Comparison of ENCODE assay signal across 8 cellular contexts in genomic region chr20:2207770-2208097, GRCh38.
DNase-seq lines count a peak whose midpoint lies in the region; ATAC-seq and TF ChIP-seq lines count a peak whose summit lies in the region.

No MANE protein-coding gene starts in this region.

- H3K9me3 ChIP-seq in HUES48 (ENCODE audit: control insufficient read depth, insufficient read depth, low read length), result no peaks in the 10 kb centered on the region
- no peaks in the 10 kb centered on the region for H3K9me3 ChIP-seq in neural cell (ENCODE audit: low read length)
- no peaks in the 10 kb centered on the region for H3K9me3 ChIP-seq in BE2C

- no peak for ATAC-seq in HG03457 (IDR thresholded peaks at IDR 0.05; ENCODE audit: unreplicated experiment)

- intact Hi-C loops in CD14-positive monocyte (cut with micrococcal nuclease), result loop anchor here (2.0 to 10.0 kb wide), 4 partner anchors 47 to 245 kb away; no protein-coding TSS in a partner anchor

- H3K9me3 Mint-ChIP-seq in CD14-positive monocyte, result peaks cover 0 to 6% (median 3%) of the 10 kb centered on the region in 7 donors

- peaks cover 41 to 51% (median 41%) of the 10 kb centered on the region in 3 donors for H3K27me3 Mint-ChIP-seq in CD14-positive monocyte (ENCODE audit: low read depth in 3 of 3)

- TF ChIP-seq CTCF in CD14-positive monocyte (IDR thresholded peaks at IDR 0.05) (peak; percentile 59), choroid plexus epithelial cell (conservative IDR thresholded peaks at IDR 0.05; ENCODE audit: low read depth, low read length) (no peak), neural cell (IDR thresholded peaks at IDR 0.05; ENCODE audit: poor library complexity, severe bottlenecking) (peak; percentile 59), BE2C (IDR thresholded peaks at IDR 0.05; ENCODE audit: low read depth, low read length) (no peak)

- H3K4me2 ChIP-seq in neural cell (ENCODE audit: low read length), result no peak overlapping the region

- DNase-seq in CD14-positive monocyte (ENCODE audit: low spot score), result no peak
- DNase-seq in choroid plexus epithelial cell (ENCODE audit: low read depth), result no peak
- no peak for DNase-seq in middle frontal gyrus (ENCODE audit: extremely low spot score, low spot score)
- DNase-seq in BE2C, result no peak
- DNase-seq in effector CD4-positive, alpha-beta T cell, result no peak

- H3K79me2 ChIP-seq in neural cell (replicated peaks; ENCODE audit: insufficient read depth, low read length), result no peaks in the 10 kb centered on the region

- H3K9me2 ChIP-seq in neural cell (ENCODE audit: insufficient read depth, low read length), result no peaks in the 10 kb centered on the region

- peaks cover 49% of the 10 kb centered on the region for H3K4me1 Mint-ChIP-seq in CD14-positive monocyte

- no peak for TF ChIP-seq EP300 in neural cell (conservative IDR thresholded peaks at IDR 0.05; ENCODE audit: poor library complexity, severe bottlenecking)

- TF ChIP-seq RAD21 in neural cell (conservative IDR thresholded peaks at IDR 0.05), result no peak

- H3K4me3 ChIP-seq in HUES48 (ENCODE audit: low read depth, low read length) (peak overlapping the region; percentile 82), choroid plexus epithelial cell (ENCODE audit: low read depth, low read length) (peak overlapping the region; percentile 57), neural cell (ENCODE audit: low read length) (peak overlapping the region; percentile 73), BE2C (ENCODE audit: low read depth, low read length) (no peak overlapping the region; the same call in 1 of the 2 replicates)

- no peaks in the 10 kb centered on the region for H4K20me1 ChIP-seq in neural cell (ENCODE audit: insufficient read depth)

- no peak overlapping the region for H3K27ac ChIP-seq in HUES48 (ENCODE audit: low read depth, low read length)
- H3K27ac ChIP-seq in neural cell (ENCODE audit: low read length), result no peak overlapping the region

- peak overlapping the region in 6 of 7 donors; percentile 14 to 82 (median 66) for H3K27ac Mint-ChIP-seq in CD14-positive monocyte

- no peaks in the 10 kb centered on the region for H3F3A ChIP-seq in neural cell (ENCODE audit: insufficient read depth, low read length, poor library complexity, severe bottlenecking)

- H3K4me3 Mint-ChIP-seq in CD14-positive monocyte, result peak overlapping the region; percentile 74 to 84

- peak overlapping the region; percentile 54; the same call in 1 of the 2 replicates for H3K9ac ChIP-seq in HUES48 (ENCODE audit: low read depth, low read length)
- H3K9ac ChIP-seq in neural cell (ENCODE audit: low read length), result peak overlapping the region; percentile 56

- H2AFZ ChIP-seq in neural cell (ENCODE audit: low read depth, low read length), result peak overlapping the region; percentile 21

- H3K36me3 Mint-ChIP-seq in CD14-positive monocyte, result peaks cover 12 to 15% of the 10 kb centered on the region in 2 donors

- H3K4me1 ChIP-seq in HUES48 (ENCODE audit: control insufficient read depth, insufficient read depth, low read length) (no peaks in the 10 kb centered on the region), BE2C (no peaks in the 10 kb centered on the region)

- H3K27me3 ChIP-seq in HUES48 (ENCODE audit: control insufficient read depth, insufficient read depth, low read length) (peaks cover 28% of the 10 kb centered on the region), neural cell (ENCODE audit: insufficient read depth, low read depth, low read length) (no peaks in the 10 kb centered on the region), BE2C (peaks cover 23% of the 10 kb centered on the region)

- H3K36me3 ChIP-seq in HUES48 (ENCODE audit: control insufficient read depth, insufficient read depth, low read length), result no peaks in the 10 kb centered on the region
- no peaks in the 10 kb centered on the region for H3K36me3 ChIP-seq in neural cell (ENCODE audit: insufficient read depth, low read length)
- H3K36me3 ChIP-seq in BE2C, result no peaks in the 10 kb centered on the region

TF ChIP-seq in neural cell, 6 proteins besides CTCF, POLR2A, EP300 and RAD21:
- TF ChIP-seq TAF1 (IDR thresholded peaks at IDR 0.05; ENCODE audit: low read depth) (no peak), MXI1 (conservative IDR thresholded peaks at IDR 0.05; ENCODE audit: poor library complexity, severe bottlenecking) (no peak), SMC3 (conservative IDR thresholded peaks at IDR 0.05; ENCODE audit: poor library complexity) (peak; percentile 56), REST (IDR thresholded peaks at IDR 0.05; ENCODE audit: borderline replicate concordance) (no peak), POLR2AphosphoS5 (IDR thresholded peaks at IDR 0.05) (no peak)
TF ChIP-seq in neural cell: peak in this region for 1.

Comparison
In these comparisons a context has a peak if more than half of its experiments do, and no peak if none do; other contexts are left out.
1. CTCF ChIP-seq: peak in CD14-positive monocyte (single experiment) and neural cell (single experiment); none in choroid plexus epithelial cell (single experiment) and BE2C (single experiment).